13 cellular contexts compared by ENCODE assay signal in genomic region chr5:133602829-133603380, GRCh38. TPM values are rescaled to one million over a fixed set of nuclear protein-coding genes. Genes with fewer than 3 reads are reported as not detected.
DNase-seq lines count a peak whose midpoint lies in the region; FAIRE-seq and TF ChIP-seq lines count a peak whose summit lies in the region.
"Had no signal": no experiment of that assay in that cellular context is flagged by ENCODE, and none has a peak within 500 bp of the region (broad histone marks: within the 10 kb centered on the region; RNA-seq: fewer than 3 reads in every experiment).

No MANE protein-coding gene starts in this region.

- POLR2A ChIA-PET in endothelial cell of umbilical vein (lab: Charles Lee): no interaction called here

- H3K4me1 ChIP-seq in endothelial cell of umbilical vein (ENCODE audit: control insufficient read depth, extremely low read depth, insufficient read depth, low read length): peaks cover 37% of the 10 kb centered on the region
- no peaks in the 10 kb centered on the region; the same call in 1 of the 2 replicates for H3K4me1 ChIP-seq in MM.1S (ENCODE audit: low read length)

- DNase-seq in NCI-H1417 (lab: John Stamatoyannopoulos, UW) (peak in 2 of 3 experiments; percentile 43 to 74), NCI-H1417 treated with DMSO at 0.1 percent for 48 hours (lab: John Stamatoyannopoulos, UW) (no peak), NCI-H69 (lab: John Stamatoyannopoulos, UW) (peak; percentile 85), endothelial cell of umbilical vein (ENCODE audit: low read depth, low spot score) (peak; percentile 86), MM.1S (no peak), NCI-H2171 treated with DMSO at 0.1 percent for 48 hours (lab: John Stamatoyannopoulos, UW) (no peak), ACHN (no peak), NCI-H2171 (lab: John Stamatoyannopoulos, UW) (no peak)
- DNase-seq: 8988T, DMS153, NCI-H446 had no signal

- H3K4me3 ChIP-seq in endothelial cell of umbilical vein (replicated peaks in 1 of 3; ENCODE audit: insufficient read depth in 1 of 3, low read depth in 1 of 3, low read length in 3 of 3) (peak overlapping the region in 1 of 3 experiments; percentile 4), MM.1S (ENCODE audit: low read length) (no peak overlapping the region)
- H3K4me3 ChIP-seq: BLaER1 treated with 17β-estradiol and CSF1 and Interleukin-3, amounts not matched to agents 10 nM and 100 nM had no signal

- BruUV-seq in endothelial cell of umbilical vein (replicated peaks; lab: Mats Ljungman, UMichigan): no TSS peak

- H3K27ac ChIP-seq in endothelial cell of umbilical vein (ENCODE audit: insufficient read depth, low read depth, low read length): peak overlapping the region; percentile 68
- no peak overlapping the region for H3K27ac ChIP-seq in MM.1S (ENCODE audit: low read length)
- H3K27ac ChIP-seq: BLaER1 treated with 17β-estradiol and CSF1 and Interleukin-3, amounts not matched to agents 10 nM and 100 nM had no signal

- H3F3A ChIP-seq in MM.1S (ENCODE audit: insufficient read depth, low read length): no peaks in the 10 kb centered on the region

- H3K9me3 ChIP-seq in endothelial cell of umbilical vein (replicated peaks; ENCODE audit: control insufficient read depth, insufficient read depth, low read length) (no peaks in the 10 kb centered on the region), MM.1S (replicated peaks; ENCODE audit: insufficient read depth, low read length) (no peaks in the 10 kb centered on the region)
- H3K9me3 ChIP-seq: BLaER1 treated with 17β-estradiol and CSF1 and Interleukin-3, amounts not matched to agents 10 nM and 100 nM had no signal

- H3K36me3 ChIP-seq in endothelial cell of umbilical vein (ENCODE audit: control insufficient read depth in 2 of 2, extremely low read depth in 1 of 2, insufficient read depth in 2 of 2, low read length in 2 of 2) (no peaks in the 10 kb centered on the region), MM.1S (replicated peaks; ENCODE audit: insufficient read depth, low read length) (no peaks in the 10 kb centered on the region)
- H3K36me3 ChIP-seq: BLaER1 treated with 17β-estradiol and CSF1 and Interleukin-3, amounts not matched to agents 10 nM and 100 nM had no signal

- no peak for TF ChIP-seq POLR2A in endothelial cell of umbilical vein (IDR thresholded peaks at IDR 0.05; ENCODE audit: low read depth, low read length)

- FAIRE-seq in endothelial cell of umbilical vein (lab: Jason Lieb, UNC): peak; percentile 95

- H2AFZ ChIP-seq in endothelial cell of umbilical vein (ENCODE audit: low read depth, low read length) (no peak overlapping the region), MM.1S (ENCODE audit: low read length) (no peak overlapping the region)

- H3K9ac ChIP-seq in endothelial cell of umbilical vein (replicated peaks; ENCODE audit: extremely low read depth, insufficient read depth, low read length) (peak overlapping the region; percentile 11), MM.1S (ENCODE audit: low read length) (no peak overlapping the region)
- H3K9ac ChIP-seq: BLaER1 treated with 17β-estradiol and CSF1 and Interleukin-3, amounts not matched to agents 10 nM and 100 nM had no signal

- H3K27me3 ChIP-seq in endothelial cell of umbilical vein (ENCODE audit: control insufficient read depth in 2 of 2, insufficient read depth in 2 of 2, low read length in 2 of 2) (no peaks in the 10 kb centered on the region), MM.1S (replicated peaks; ENCODE audit: insufficient read depth, low read length) (no peaks in the 10 kb centered on the region)

- intact Hi-C loops in endothelial cell of umbilical vein (cut with micrococcal nuclease): loop anchor here (1.0 to 2.0 kb wide), 2 partner anchors 8 to 132 kb away; no protein-coding TSS in a partner anchor

- H3K4me2 ChIP-seq in endothelial cell of umbilical vein (ENCODE audit: insufficient read depth, low read length) (peak overlapping the region; percentile 66), MM.1S (ENCODE audit: low read depth, low read length) (no peak overlapping the region)
- H3K4me2 ChIP-seq: BLaER1 treated with 17β-estradiol and CSF1 and Interleukin-3, amounts not matched to agents 10 nM and 100 nM had no signal

- dilution Hi-C loops in endothelial cell of umbilical vein (cut with MboI; ENCODE audit: extremely low pct_ligation_motif_present, low sequenced_read_pairs): no loop called here

- in situ Hi-C loops in ACHN (cut with HindIII; ENCODE audit: low pct_ligation_motif_present, low pct_unique_long_range_greater_than_20kb, low sequenced_read_pairs): no loop called here

- H3K79me2 ChIP-seq in endothelial cell of umbilical vein (ENCODE audit: control insufficient read depth, insufficient read depth, low read length) (no peaks in the 10 kb centered on the region), MM.1S (ENCODE audit: low read length) (no peaks in the 10 kb centered on the region)

- TF ChIP-seq CTCF in endothelial cell of umbilical vein (IDR thresholded peaks at IDR 0.05; ENCODE audit: extremely low read depth in 1 of 2, insufficient read depth in 1 of 2, low read depth in 1 of 2, low read length in 2 of 2): no peak
- no peak for TF ChIP-seq CTCF in MM.1S (IDR thresholded peaks at IDR 0.05; ENCODE audit: low read length)

- no peaks in the 10 kb centered on the region for H3K9me1 ChIP-seq in endothelial cell of umbilical vein (replicated peaks; ENCODE audit: control insufficient read depth, extremely low read depth, insufficient read depth, low read length)

- CTCF ChIA-PET in endothelial cell of umbilical vein (lab: Charles Lee): interaction anchor here (0.9 to 1.8 kb wide), 3 partner anchors 7 to 182 kb away, joined by 3 to 9 read pairs (median 3); no protein-coding TSS in a partner anchor

- H4K20me1 ChIP-seq in endothelial cell of umbilical vein (replicated peaks; ENCODE audit: control insufficient read depth, extremely low read depth, insufficient read depth, low read length) (peaks cover 3% of the 10 kb centered on the region), MM.1S (ENCODE audit: insufficient read depth, low read length) (no peaks in the 10 kb centered on the region)
- H4K20me1 ChIP-seq: BLaER1 treated with 17β-estradiol and CSF1 and Interleukin-3, amounts not matched to agents 10 nM and 100 nM had no signal

- H3K9me2 ChIP-seq in MM.1S (replicated peaks; ENCODE audit: insufficient read depth, low read length): no peaks in the 10 kb centered on the region

TF ChIP-seq in endothelial cell of umbilical vein, 7 proteins besides CTCF, POLR2A, EP300 and RAD21:
- TF ChIP-seq JUN (IDR thresholded peaks at IDR 0.05; ENCODE audit: borderline replicate concordance, insufficient read depth, insufficient read length, low read depth) (peak; percentile 42), EZH2 (IDR thresholded peaks at IDR 0.05; ENCODE audit: borderline replicate concordance, low read depth, low read length, severe bottlenecking) (no peak)
TF ChIP-seq in endothelial cell of umbilical vein: peak in this region for 1.

RNA-seq across cellular contexts. Expression of gene FSTL4, which starts 9.4 kb away (rescaled TPM):
- 0.07 TPM in 1 of 2 replicates, not detected in the other for total RNA-seq in endothelial cell of umbilical vein
- 0.18 and 0.21 TPM in 2 replicates for polyA plus RNA-seq in endothelial cell of umbilical vein
- 0.23 and 0.27 TPM in 2 replicates for polyA plus RNA-seq in endothelial cell of umbilical vein (2011; cell fraction: cytosol; rRNA removed)
- polyA plus RNA-seq in endothelial cell of umbilical vein (2011; cell fraction: nucleus; rRNA removed): 0.25 and 0.48 TPM in 2 replicates
- 0.39 and 0.49 TPM in 2 replicates for polyA plus RNA-seq in endothelial cell of umbilical vein (2012)
- 0.13 and 1.1 TPM in 2 replicates for polyA minus RNA-seq in endothelial cell of umbilical vein
- not detected for polyA minus RNA-seq in endothelial cell of umbilical vein (2011; cell fraction: cytosol; rRNA and poly(A)+ RNA removed)
- 0.58 TPM in 2 replicates for polyA minus RNA-seq in endothelial cell of umbilical vein (2011; cell fraction: nucleus; rRNA and poly(A)+ RNA removed)
- total RNA-seq: Right ventricle myocardium inferior had no signal

Comparison
In these comparisons a context has a peak if more than half of its experiments do, and no peak if none do; other contexts are left out.
1. DNase-seq: peak in NCI-H1417 (2 of 3), NCI-H69 (single experiment) and endothelial cell of umbilical vein (single experiment); none in NCI-H1417 treated with DMSO at 0.1 percent for 48 hours (single experiment), MM.1S (single experiment), NCI-H2171 treated with DMSO at 0.1 percent for 48 hours (single experiment), ACHN (single experiment) and NCI-H2171 (single experiment).